In genomic region chr2:54977149-54977548, GRCh38 we compare ENCODE assay signal across 8 cellular contexts.
A peak's percentile ranks its signal among the peaks of the same experiment; 100 is the strongest.
DNase-seq lines count a peak whose midpoint lies in the region; ATAC-seq and TF ChIP-seq lines count a peak whose summit lies in the region.

No MANE protein-coding gene starts in this region.

- intact Hi-C loops in head of caudate nucleus (cut with DNase I): no loop called here

- H3K4me1 Mint-ChIP-seq in stimulated activated naive CD8-positive, alpha-beta T cell treated with anti-CD3 and anti-CD28 coated beads, Interleukin-15, Interleukin-2, amounts not matched to agents 100 ng/mL and 50 ng/mL, for 24 hours (ENCODE audit: low read depth): peaks cover 35% of the 10 kb centered on the region
- H3K4me1 Mint-ChIP-seq in stimulated activated naive CD8-positive, alpha-beta T cell treated with anti-CD3 and anti-CD28 coated beads, Interleukin-15, amount 100 ng/mL, for 72 hours: peaks cover 27% of the 10 kb centered on the region

- no peak overlapping the region for H3K4me3 Mint-ChIP-seq in stimulated activated naive CD8-positive, alpha-beta T cell treated with anti-CD3 and anti-CD28 coated beads, Interleukin-15, Interleukin-2, amounts not matched to agents 100 ng/mL and 50 ng/mL, for 24 hours
- no peak overlapping the region for H3K4me3 Mint-ChIP-seq in stimulated activated naive CD8-positive, alpha-beta T cell treated with anti-CD3 and anti-CD28 coated beads, Interleukin-15, amount 100 ng/mL, for 72 hours

- no peak for TF ChIP-seq CTCF in coronary artery (IDR thresholded peaks at IDR 0.05)

- no peaks in the 10 kb centered on the region for H3K9me3 Mint-ChIP-seq in stimulated activated naive CD8-positive, alpha-beta T cell treated with anti-CD3 and anti-CD28 coated beads, Interleukin-15, Interleukin-2, amounts not matched to agents 100 ng/mL and 50 ng/mL, for 24 hours
- H3K9me3 Mint-ChIP-seq in stimulated activated naive CD8-positive, alpha-beta T cell treated with anti-CD3 and anti-CD28 coated beads, Interleukin-15, amount 100 ng/mL, for 72 hours: no peaks in the 10 kb centered on the region

- no peaks in the 10 kb centered on the region for H3K27me3 Mint-ChIP-seq in stimulated activated naive CD8-positive, alpha-beta T cell treated with anti-CD3 and anti-CD28 coated beads, Interleukin-15, Interleukin-2, amounts not matched to agents 100 ng/mL and 50 ng/mL, for 24 hours
- H3K27me3 Mint-ChIP-seq in stimulated activated naive CD8-positive, alpha-beta T cell treated with anti-CD3 and anti-CD28 coated beads, Interleukin-15, amount 100 ng/mL, for 72 hours: no peaks in the 10 kb centered on the region

- H3K27ac Mint-ChIP-seq in stimulated activated naive CD8-positive, alpha-beta T cell treated with anti-CD3 and anti-CD28 coated beads, Interleukin-15, Interleukin-2, amounts not matched to agents 100 ng/mL and 50 ng/mL, for 24 hours: peak overlapping the region; percentile 21
- peak overlapping the region in 1 of 2 donors; percentile 55 for H3K27ac Mint-ChIP-seq in stimulated activated naive CD8-positive, alpha-beta T cell treated with anti-CD3 and anti-CD28 coated beads, Interleukin-15, amount 100 ng/mL, for 72 hours

- peak overlapping the region; percentile 11 for H3K4me3 ChIP-seq in coronary artery

- DNase-seq in stimulated activated naive CD8-positive, alpha-beta T cell treated with anti-CD3 and anti-CD28 coated beads, Interleukin-15, amount 100 ng/mL, for 72 hours: no peak
- no peak for DNase-seq in coronary artery (ENCODE audit: low spot score)
- no peak for DNase-seq in stimulated activated naive CD4-positive, alpha-beta T cell treated with Interleukin-2 at 50 U/mL for 16 hours (lab: John Stamatoyannopoulos, UW)
- DNase-seq in head of caudate nucleus: no peak
- DNase-seq in GM19238 (ENCODE audit: insufficient read length, low spot score): no peak
- no peak for DNase-seq in kidney tubule cell (ENCODE audit: low spot score)

- H3K36me3 Mint-ChIP-seq in stimulated activated naive CD8-positive, alpha-beta T cell treated with anti-CD3 and anti-CD28 coated beads, Interleukin-15, Interleukin-2, amounts not matched to agents 100 ng/mL and 50 ng/mL, for 24 hours (ENCODE audit: low read depth): peaks cover 48% of the 10 kb centered on the region

- peak overlapping the region; percentile 40 to 43 for H3K27ac ChIP-seq in coronary artery

- no peak for ATAC-seq in stimulated activated naive CD8-positive, alpha-beta T cell treated with anti-CD3 and anti-CD28 coated beads, Interleukin-15, amount 100 ng/mL, for 72 hours
- peak; percentile 88 for ATAC-seq in HG03064 (IDR thresholded peaks at IDR 0.05; ENCODE audit: low read depth, unreplicated experiment)
